Comparison of ENCODE assay signal across 8 cellular contexts in genomic region chr12:89350260-89350659, GRCh38. TPM values are rescaled to one million over a fixed set of nuclear protein-coding genes. Genes with fewer than 3 reads are reported as not detected.
DNase-seq lines count a peak whose midpoint lies in the region; ATAC-seq and TF ChIP-seq lines count a peak whose summit lies in the region.

No MANE protein-coding gene starts in this region.

- TSS peak; percentile 30 for BruUV-seq in mammary epithelial cell (replicated peaks; lab: Mats Ljungman, UMichigan)

- H3K27me3 ChIP-seq in heart left ventricle: no peaks in the 10 kb centered on the region
- no peaks in the 10 kb centered on the region for H3K27me3 ChIP-seq in mammary epithelial cell (ENCODE audit: insufficient read depth, low read length)
- H3K27me3 ChIP-seq in upper lobe of right lung: no peaks in the 10 kb centered on the region

- H3K4me2 ChIP-seq in mammary epithelial cell (ENCODE audit: insufficient read depth, low read depth, low read length): peak overlapping the region; percentile 93

- H3K9ac ChIP-seq in mammary epithelial cell (ENCODE audit: insufficient read depth, low read length): peak overlapping the region; percentile 98

- no peak for TF ChIP-seq POLR2A in heart left ventricle (IDR thresholded peaks at IDR 0.05)

- ATAC-seq in heart left ventricle (no peak), Right ventricle myocardium inferior (no peak), upper lobe of right lung (no peak), HG02588 (IDR thresholded peaks at IDR 0.05; ENCODE audit: unreplicated experiment) (no peak)

- CTCF ChIA-PET in mammary epithelial cell (lab: Charles Lee; ENCODE audit: low non-redundant PET): interaction anchor here (0.6 kb wide), 1 partner anchor 125 kb away, joined by 3 read pairs; no protein-coding TSS in a partner anchor

- intact Hi-C loops in heart left ventricle (cut with DNase I) (loop anchor here (5.0 to 10.0 kb wide), 9 partner anchors 37 to 298 kb away; partner anchors contain the start of genes GALNT4 (in 4 of the 10) and POC1B (in 4 of the 10)), Right ventricle myocardium inferior (cut with DNase I) (loop anchor here (2.0 to 10.0 kb wide), 4 partner anchors 113 to 355 kb away; partner anchors contain the start of genes ATP2B1, GALNT4 and POC1B), mammary epithelial cell (cut with micrococcal nuclease) (no loop called here), upper lobe of right lung (cut with DNase I) (loop anchor here (10.0 kb wide), 2 partner anchors 105 to 295 kb away; no protein-coding TSS in a partner anchor)

- no peaks in the 10 kb centered on the region for H3K9me3 ChIP-seq in heart left ventricle
- H3K9me3 ChIP-seq in mammary epithelial cell (replicated peaks; ENCODE audit: insufficient read depth, low read length): peaks cover 4% of the 10 kb centered on the region
- no peaks in the 10 kb centered on the region for H3K9me3 ChIP-seq in mesodermal cell (ENCODE audit: control insufficient read depth, low read length)
- no peaks in the 10 kb centered on the region for H3K9me3 ChIP-seq in upper lobe of right lung

- DNase-seq in heart left ventricle (no peak), Right ventricle myocardium inferior (ENCODE audit: missing footprints) (no peak), mammary epithelial cell (no peak), upper lobe of right lung (no peak), superior temporal gyrus (ENCODE audit: extremely low spot score) (no peak), HuH-7.5 (ENCODE audit: low spot score) (no peak)

- peak overlapping the region; percentile 76 to 95 (median 86) for H3K4me3 ChIP-seq in heart left ventricle
- H3K4me3 ChIP-seq in mammary epithelial cell (replicated peaks in 1 of 3; ENCODE audit: insufficient read depth in 1 of 3, low read depth in 2 of 3, low read length in 3 of 3): peak overlapping the region; percentile 85 to 93 (median 92)
- H3K4me3 ChIP-seq in mesodermal cell (ENCODE audit: extremely low read depth, insufficient read depth, low read length, poor library complexity, severe bottlenecking): peak overlapping the region; percentile 97
- H3K4me3 ChIP-seq in upper lobe of right lung: peak overlapping the region; percentile 72

- H3K4me1 ChIP-seq in heart left ventricle: peaks cover 3 to 59% (median 39%) of the 10 kb centered on the region in 12 donors
- H3K4me1 ChIP-seq in mammary epithelial cell (ENCODE audit: insufficient read depth, low read length): peaks cover 34% of the 10 kb centered on the region
- H3K4me1 ChIP-seq in mesodermal cell (ENCODE audit: control insufficient read depth, insufficient read depth, low read length, poor library complexity, severe bottlenecking): peaks cover 21% of the 10 kb centered on the region
- H3K4me1 ChIP-seq in upper lobe of right lung: peaks cover 39% of the 10 kb centered on the region

- TF ChIP-seq CTCF in heart left ventricle (IDR thresholded peaks at IDR 0.05): no peak
- TF ChIP-seq CTCF in mammary epithelial cell (conservative IDR thresholded peaks at IDR 0.05 in 1 of 2, IDR thresholded peaks at IDR 0.05 in 1 of 2; ENCODE audit: extremely low read depth in 1 of 2, insufficient read depth in 1 of 2, low read depth in 1 of 2, low read length in 2 of 2): no peak
- TF ChIP-seq CTCF in upper lobe of right lung (IDR thresholded peaks at IDR 0.05): no peak

- H3K36me3 ChIP-seq in heart left ventricle (peaks cover 0 to 32% (median 21%) of the 10 kb centered on the region in 9 donors), mammary epithelial cell (ENCODE audit: insufficient read depth, low read length) (peaks cover 37% of the 10 kb centered on the region), mesodermal cell (ENCODE audit: control insufficient read depth, insufficient read depth, low read length) (peaks cover 45% of the 10 kb centered on the region), upper lobe of right lung (peaks cover 33% of the 10 kb centered on the region)

- WGBS in heart left ventricle, 4 donors: 32 to 40% (median 35%) methylated on average over 8 of the region's 8 CpGs
- 4% methylated on average over 8 of the region's 8 CpGs for WGBS in mammary epithelial cell (ENCODE audit: low coverage, missing lambda C conversion rate)
- WGBS in mesodermal cell (ENCODE audit: insufficient coverage in 2 of 2), 2 experiments: 0 to 3% methylated on average over 4 to 8 of the region's 8 CpGs

- dilution Hi-C loops in mammary epithelial cell (cut with HindIII; ENCODE audit: low sequenced_read_pairs): no loop called here

- in situ Hi-C loops in mammary epithelial cell (cut with MboI; ENCODE audit: low sequenced_read_pairs in 2 of 2): loop anchor here (5.0 to 10.0 kb wide), 3 partner anchors 105 to 298 kb away; no protein-coding TSS in a partner anchor

- peaks cover 64% of the 10 kb centered on the region for H3K79me2 ChIP-seq in mammary epithelial cell (ENCODE audit: insufficient read depth, low read length)

- H3K27ac ChIP-seq in heart left ventricle: peak overlapping the region; percentile 96 to 100 (median 99)
- H3K27ac ChIP-seq in mammary epithelial cell (ENCODE audit: insufficient read depth, low read depth, low read length): peak overlapping the region; percentile 89
- H3K27ac ChIP-seq in mesodermal cell (ENCODE audit: low read depth, low read length, severe bottlenecking): peak overlapping the region; percentile 99
- H3K27ac ChIP-seq in upper lobe of right lung: peak overlapping the region; percentile 99

- H2AFZ ChIP-seq in mammary epithelial cell (ENCODE audit: low read depth, low read length): no peak overlapping the region

- peaks cover 17% of the 10 kb centered on the region for H4K20me1 ChIP-seq in mammary epithelial cell (ENCODE audit: insufficient read depth, low read length)

RNA-seq across cellular contexts. Expression of gene DUSP6, which starts 2.0 kb away (rescaled TPM):
- total RNA-seq in heart left ventricle (10 to 100 TPM; 11.4 to 66.7 (median 24.5) TPM), Right ventricle myocardium inferior (25.0 TPM), mammary epithelial cell (100 to 1,000 TPM; 190 to 291 TPM), upper lobe of right lung (110 TPM)
- polyA plus RNA-seq in heart left ventricle (10 to 100 TPM in 1 of 2 donors, 1 to 10 TPM in 1; 4.8 to 20.3 TPM), mammary epithelial cell (367 TPM)
- polyA minus RNA-seq in mammary epithelial cell: 673 TPM
- 378 TPM for polyA plus RNA-seq in mesodermal cell (2013, experiment 1 of 2)
- polyA plus RNA-seq in mesodermal cell (2013, experiment 2 of 2): 304 TPM
